In the genomic region with DNA sequence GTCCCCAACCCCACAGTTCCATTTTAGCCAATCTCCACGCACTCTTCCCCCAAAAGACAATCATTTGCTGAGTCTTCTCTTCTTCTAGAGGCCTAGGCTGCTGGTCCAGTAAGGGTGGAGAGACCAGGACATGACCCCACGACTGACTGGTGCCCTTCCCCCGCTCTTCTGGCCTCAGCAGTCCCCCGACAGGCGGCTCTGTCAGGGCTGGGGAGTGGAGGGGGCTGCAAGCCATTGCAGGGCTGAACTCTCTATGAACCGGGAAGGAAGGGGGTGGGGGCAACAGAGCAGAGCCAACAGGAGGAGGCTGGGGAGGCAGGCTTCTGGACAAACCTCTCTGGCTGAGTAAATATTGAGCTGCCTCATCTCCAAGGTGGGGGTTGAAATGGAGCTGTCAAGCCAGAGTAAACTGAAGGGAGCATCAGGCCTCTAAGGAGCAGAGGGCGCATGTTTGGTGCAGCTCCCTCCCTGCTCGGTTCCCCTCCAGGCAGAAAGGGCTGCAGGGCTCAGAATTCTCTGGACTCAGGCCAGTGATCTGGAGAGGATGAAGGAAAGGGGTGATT, we compare ENCODE assay signal across 14 cellular contexts. TPM values are rescaled to one million over a fixed set of nuclear protein-coding genes. Genes with fewer than 3 reads are reported as not detected.
DNase-seq lines count a peak whose midpoint lies in the region; ATAC-seq, FAIRE-seq and TF ChIP-seq lines count a peak whose summit lies in the region.
"Had no signal": no experiment of that assay in that cellular context is flagged by ENCODE, and none has a peak within 500 bp of the region (broad histone marks: within the 10 kb centered on the region; RNA-seq: fewer than 3 reads in every experiment).

No MANE protein-coding gene starts in this region.

- no peak for ATAC-seq in GM19455 (IDR thresholded peaks at IDR 0.05; ENCODE audit: unreplicated experiment)
- no peak for ATAC-seq in GM21723 (IDR thresholded peaks at IDR 0.05; ENCODE audit: unreplicated experiment)
- ATAC-seq: left colon had no signal

- H3K9me3 ChIP-seq in HEK293 (ENCODE audit: control insufficient read depth, insufficient read depth, low read depth, low read length): no peaks in the 10 kb centered on the region
- H3K9me3 ChIP-seq: pancreas, suprapubic skin had no signal

- TF ChIP-seq CTCF in C4-2B (conservative IDR thresholded peaks at IDR 0.05) (no peak), HEK293 (tag by site-specific recombination; IDR thresholded peaks at IDR 0.05) (no peak)

- H3K36me3 Mint-ChIP-seq in activated naive CD8-positive, alpha-beta T cell treated with anti-CD3 and anti-CD28 coated beads for 36 hours: no peaks in the 10 kb centered on the region

- H3K9me3 Mint-ChIP-seq in activated naive CD8-positive, alpha-beta T cell treated with anti-CD3 and anti-CD28 coated beads for 36 hours: no peaks in the 10 kb centered on the region
- H3K9me3 Mint-ChIP-seq: HFFc6 had no signal

- peaks cover 14% of the 10 kb centered on the region for H3K4me1 ChIP-seq in HEK293 (ENCODE audit: control insufficient read depth, insufficient read depth, low read length)
- H3K4me1 ChIP-seq: pancreas had no signal

- FAIRE-seq in RCC 7860 (lab: Jason Lieb, UNC): no peak
- FAIRE-seq: pancreas had no signal

- POLR2A ChIA-PET in HEK293 (lab: Yijun Ruan, JAX): interaction anchor here (0.9 to 1.3 kb wide), 3 partner anchors 20 to 33 kb away, joined by 3 read pairs; no protein-coding TSS in a partner anchor

- no peak overlapping the region for H3K4me3 Mint-ChIP-seq in activated naive CD8-positive, alpha-beta T cell treated with anti-CD3 and anti-CD28 coated beads for 36 hours
- H3K4me3 Mint-ChIP-seq: HFFc6 had no signal

- no peaks in the 10 kb centered on the region for H3K4me1 Mint-ChIP-seq in activated naive CD8-positive, alpha-beta T cell treated with anti-CD3 and anti-CD28 coated beads for 36 hours

- DNase-seq in RCC 7860 (ENCODE audit: low spot score) (peak; percentile 51), kidney tubule cell (ENCODE audit: low spot score) (peak; percentile 68), KG1 (lab: John Stamatoyannopoulos, UW) (no peak)
- no peak for DNase-seq in activated naive CD8-positive, alpha-beta T cell treated with anti-CD3 and anti-CD28 coated beads for 36 hours
- DNase-seq: activated T-cell treated with anti-CD3 and anti-CD28 coated beads, Interleukin-2, amount 50 U/mL, for 48 hours; HFFc6; left colon; pancreas had no signal

- H3K27ac ChIP-seq in C4-2B (peak overlapping the region; percentile 34), HEK293 (ENCODE audit: extremely low read depth, low read depth, low read length) (no peak overlapping the region; the same call in 1 of the 2 replicates)
- H3K27ac ChIP-seq: pancreas, suprapubic skin had no signal

- peaks cover 76% of the 10 kb centered on the region for H3K27me3 Mint-ChIP-seq in activated naive CD8-positive, alpha-beta T cell treated with anti-CD3 and anti-CD28 coated beads for 36 hours

- no peaks in the 10 kb centered on the region for H3K36me3 ChIP-seq in HEK293 (ENCODE audit: control insufficient read depth in 2 of 2, insufficient read depth in 1 of 2, low read length in 2 of 2)
- H3K36me3 ChIP-seq: pancreas, suprapubic skin had no signal

- no peak overlapping the region for H3K4me3 ChIP-seq in HEK293 (ENCODE audit: low read depth, low read length)
- H3K4me3 ChIP-seq: pancreas, suprapubic skin had no signal

- CTCF ChIA-PET in HEK293 (lab: Yijun Ruan, JAX): interaction anchor here (0.6 to 2.7 kb wide), 11 partner anchors 8 to 164 kb away, joined by 3 to 22 read pairs (median 4); no protein-coding TSS in a partner anchor

- no peak overlapping the region for H3K27ac Mint-ChIP-seq in activated naive CD8-positive, alpha-beta T cell treated with anti-CD3 and anti-CD28 coated beads for 36 hours
- H3K27ac Mint-ChIP-seq: HFFc6 had no signal

TF ChIP-seq in HEK293, 187 proteins besides CTCF, POLR2A, EP300 and RAD21 (continues in another document):
- TF ChIP-seq SCRT2 (tag by site-specific recombination; IDR thresholded peaks at IDR 0.05) (no peak), SP3 (tag by site-specific recombination; IDR thresholded peaks at IDR 0.05) (no peak), ZNF16 (tag by site-specific recombination; IDR thresholded peaks at IDR 0.05; ENCODE audit: low read depth) (no peak), ZNF426 (tag by site-specific recombination; IDR thresholded peaks at IDR 0.05) (no peak), ZNF623 (tag by site-specific recombination; IDR thresholded peaks at IDR 0.05) (no peak), GLIS1 (tag by site-specific recombination; IDR thresholded peaks at IDR 0.05) (peak; percentile 64), ZFP3 (tag by site-specific recombination; IDR thresholded peaks at IDR 0.05; ENCODE audit: low read depth) (no peak), SP2 (tag by site-specific recombination; IDR thresholded peaks at IDR 0.05) (no peak), ZBTB8A (tag by site-specific recombination; IDR thresholded peaks at IDR 0.05) (peak; percentile 43), ZNF404 (tag by site-specific recombination; IDR thresholded peaks at IDR 0.05) (no peak)
- TF ChIP-seq, protein P1, sequence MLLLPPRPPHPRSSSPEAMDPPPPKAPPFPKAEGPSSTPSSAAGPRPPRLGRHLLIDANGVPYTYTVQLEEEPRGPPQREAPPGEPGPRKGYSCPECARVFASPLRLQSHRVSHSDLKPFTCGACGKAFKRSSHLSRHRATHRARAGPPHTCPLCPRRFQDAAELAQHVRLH (tag by site-specific recombination; IDR thresholded peaks at IDR 0.05): no peak
- TF ChIP-seq, protein P2, sequence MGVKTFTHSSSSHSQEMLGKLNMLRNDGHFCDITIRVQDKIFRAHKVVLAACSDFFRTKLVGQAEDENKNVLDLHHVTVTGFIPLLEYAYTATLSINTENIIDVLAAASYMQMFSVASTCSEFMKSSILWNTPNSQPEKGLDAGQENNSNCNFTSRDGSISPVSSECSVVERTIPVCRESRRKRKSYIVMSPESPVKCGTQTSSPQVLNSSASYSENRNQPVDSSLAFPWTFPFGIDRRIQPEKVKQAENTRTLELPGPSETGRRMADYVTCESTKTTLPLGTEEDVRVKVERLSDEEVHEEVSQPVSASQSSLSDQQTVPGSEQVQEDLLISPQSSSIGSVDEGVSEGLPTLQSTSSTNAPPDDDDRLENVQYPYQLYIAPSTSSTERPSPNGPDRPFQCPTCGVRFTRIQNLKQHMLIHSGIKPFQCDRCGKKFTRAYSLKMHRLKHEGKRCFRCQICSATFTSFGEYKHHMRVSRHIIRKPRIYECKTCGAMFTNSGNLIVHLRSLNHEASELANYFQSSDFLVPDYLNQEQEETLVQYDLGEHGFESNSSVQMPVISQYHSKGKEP (tag by site-specific recombination; IDR thresholded peaks at IDR 0.05): no peak
- TF ChIP-seq, protein P3, sequence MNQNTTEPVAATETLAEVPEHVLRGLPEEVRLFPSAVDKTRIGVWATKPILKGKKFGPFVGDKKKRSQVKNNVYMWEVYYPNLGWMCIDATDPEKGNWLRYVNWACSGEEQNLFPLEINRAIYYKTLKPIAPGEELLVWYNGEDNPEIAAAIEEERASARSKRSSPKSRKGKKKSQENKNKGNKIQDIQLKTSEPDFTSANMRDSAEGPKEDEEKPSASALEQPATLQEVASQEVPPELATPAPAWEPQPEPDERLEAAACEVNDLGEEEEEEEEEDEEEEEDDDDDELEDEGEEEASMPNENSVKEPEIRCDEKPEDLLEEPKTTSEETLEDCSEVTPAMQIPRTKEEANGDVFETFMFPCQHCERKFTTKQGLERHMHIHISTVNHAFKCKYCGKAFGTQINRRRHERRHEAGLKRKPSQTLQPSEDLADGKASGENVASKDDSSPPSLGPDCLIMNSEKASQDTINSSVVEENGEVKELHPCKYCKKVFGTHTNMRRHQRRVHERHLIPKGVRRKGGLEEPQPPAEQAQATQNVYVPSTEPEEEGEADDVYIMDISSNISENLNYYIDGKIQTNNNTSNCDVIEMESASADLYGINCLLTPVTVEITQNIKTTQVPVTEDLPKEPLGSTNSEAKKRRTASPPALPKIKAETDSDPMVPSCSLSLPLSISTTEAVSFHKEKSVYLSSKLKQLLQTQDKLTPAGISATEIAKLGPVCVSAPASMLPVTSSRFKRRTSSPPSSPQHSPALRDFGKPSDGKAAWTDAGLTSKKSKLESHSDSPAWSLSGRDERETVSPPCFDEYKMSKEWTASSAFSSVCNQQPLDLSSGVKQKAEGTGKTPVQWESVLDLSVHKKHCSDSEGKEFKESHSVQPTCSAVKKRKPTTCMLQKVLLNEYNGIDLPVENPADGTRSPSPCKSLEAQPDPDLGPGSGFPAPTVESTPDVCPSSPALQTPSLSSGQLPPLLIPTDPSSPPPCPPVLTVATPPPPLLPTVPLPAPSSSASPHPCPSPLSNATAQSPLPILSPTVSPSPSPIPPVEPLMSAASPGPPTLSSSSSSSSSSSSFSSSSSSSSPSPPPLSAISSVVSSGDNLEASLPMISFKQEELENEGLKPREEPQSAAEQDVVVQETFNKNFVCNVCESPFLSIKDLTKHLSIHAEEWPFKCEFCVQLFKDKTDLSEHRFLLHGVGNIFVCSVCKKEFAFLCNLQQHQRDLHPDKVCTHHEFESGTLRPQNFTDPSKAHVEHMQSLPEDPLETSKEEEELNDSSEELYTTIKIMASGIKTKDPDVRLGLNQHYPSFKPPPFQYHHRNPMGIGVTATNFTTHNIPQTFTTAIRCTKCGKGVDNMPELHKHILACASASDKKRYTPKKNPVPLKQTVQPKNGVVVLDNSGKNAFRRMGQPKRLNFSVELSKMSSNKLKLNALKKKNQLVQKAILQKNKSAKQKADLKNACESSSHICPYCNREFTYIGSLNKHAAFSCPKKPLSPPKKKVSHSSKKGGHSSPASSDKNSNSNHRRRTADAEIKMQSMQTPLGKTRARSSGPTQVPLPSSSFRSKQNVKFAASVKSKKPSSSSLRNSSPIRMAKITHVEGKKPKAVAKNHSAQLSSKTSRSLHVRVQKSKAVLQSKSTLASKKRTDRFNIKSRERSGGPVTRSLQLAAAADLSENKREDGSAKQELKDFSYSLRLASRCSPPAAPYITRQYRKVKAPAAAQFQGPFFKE (tag by site-specific recombination; IDR thresholded peaks at IDR 0.05; ENCODE audit: borderline replicate concordance): no peak

RNA-seq across cellular contexts. Expression of a gene that starts 8.7 kb away (rescaled TPM):
- total RNA-seq in activated naive CD8-positive, alpha-beta T cell treated with anti-CD3 and anti-CD28 coated beads for 36 hours: not detected
- total RNA-seq: cardiac septum, HFFc6, left colon, pancreas, suprapubic skin had no signal

RNA-seq across cellular contexts. Expression of a gene that starts 22.8 kb away (rescaled TPM):
- total RNA-seq in activated naive CD8-positive, alpha-beta T cell treated with anti-CD3 and anti-CD28 coated beads for 36 hours: 1 to 10 TPM; 7.4 to 7.7 TPM
- total RNA-seq: HFFc6 had no signal

RNA-seq across cellular contexts. Expression of a gene that starts 56.0 kb away (rescaled TPM):
- total RNA-seq in activated naive CD8-positive, alpha-beta T cell treated with anti-CD3 and anti-CD28 coated beads for 36 hours: 1 to 10 TPM; 1.3 to 1.9 TPM
- total RNA-seq: HFFc6 had no signal

Comparison
In these comparisons a context has a peak if more than half of its experiments do, and no peak if none do; other contexts are left out.
1. DNase-seq: peak in RCC 7860 (single experiment) and kidney tubule cell (single experiment); none in KG1 (single experiment) and activated naive CD8-positive, alpha-beta T cell treated with anti-CD3 and anti-CD28 coated beads for 36 hours (single experiment).